ENCODE assay signal across 4 cellular contexts in the genomic region with DNA sequence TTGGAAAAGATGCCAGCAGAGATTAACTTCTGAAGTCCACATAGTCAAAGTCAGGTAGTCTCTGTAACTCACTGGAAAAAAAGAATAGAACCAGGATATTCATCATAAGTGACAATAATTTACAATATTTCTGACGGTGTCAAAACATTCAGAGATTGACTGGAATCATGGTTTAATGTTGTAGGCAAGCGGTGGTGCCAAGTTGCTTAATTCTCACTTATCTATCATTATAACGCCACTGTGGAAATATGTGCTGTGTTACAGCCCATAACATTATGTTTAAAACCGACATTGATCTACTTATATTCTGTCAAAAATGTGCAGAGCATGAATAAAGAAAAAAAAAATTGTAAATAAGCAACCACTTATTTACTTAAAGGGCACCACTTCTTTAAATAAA.
"Had no signal": no experiment of that assay in that cellular context is flagged by ENCODE, and none has a peak within 500 bp of the region (broad histone marks: within the 10 kb centered on the region; RNA-seq: fewer than 3 reads in every experiment).

No MANE protein-coding gene starts in this region.

- H2AFZ ChIP-seq: GM23248, GM23338 had no signal

- H3K4me3 ChIP-seq: GM23248, GM23338, HAP-1 had no signal

- H3K9me3 ChIP-seq: HAP-1 had no signal

- H3K27ac ChIP-seq: GM23248 had no signal

- H3K9ac ChIP-seq: GM23248 had no signal

- H3K36me3 ChIP-seq: HAP-1 had no signal

- ATAC-seq: GM23338, HCT116 had no signal

- H3K4me2 ChIP-seq: GM23338 had no signal
